8 cellular contexts compared by ENCODE assay signal in genomic region chr6:41846666-41847237, GRCh38. TPM values are rescaled to one million over a fixed set of nuclear protein-coding genes. Genes with fewer than 3 reads are reported as not detected.
DNase-seq lines count a peak whose midpoint lies in the region; ATAC-seq and TF ChIP-seq lines count a peak whose summit lies in the region.

No MANE protein-coding gene starts in this region.

- H3K27me3 ChIP-seq in OCI-LY3 (ENCODE audit: low read depth, low read length) (no peaks in the 10 kb centered on the region), thoracic aorta (replicated peaks; ENCODE audit: insufficient read depth) (no peaks in the 10 kb centered on the region)

- H3K9me3 Mint-ChIP-seq in natural killer cell: no peaks in the 10 kb centered on the region

- peak; percentile 96 for DNase-seq in EL
- DNase-seq in HT-29 (ENCODE audit: low spot score): peak; percentile 95
- DNase-seq in activated CD8-positive, alpha-beta memory T cell treated with anti-CD3 and anti-CD28 coated beads, Interleukin-2, amount 50 U/mL, for 24 hours (ENCODE audit: extremely low read depth): peak; percentile 13
- peak; percentile 83 to 88 for DNase-seq in erythroblast (lab: John Stamatoyannopoulos, UW)
- DNase-seq in natural killer cell: peak; percentile 27
- DNase-seq in thoracic aorta (ENCODE audit: low spot score): peak; percentile 12

- no peaks in the 10 kb centered on the region for H3K27me3 Mint-ChIP-seq in natural killer cell (ENCODE audit: low read depth in 2 of 2)

- H3K4me2 ChIP-seq in OCI-LY3 (ENCODE audit: low read length): no peak overlapping the region

- H3K27ac ChIP-seq in OCI-LY3 (ENCODE audit: low read length) (no peak overlapping the region), thoracic aorta (no peak overlapping the region)

- ATAC-seq in natural killer cell (peak; percentile 63 to 84 (median 74)), thoracic aorta (ENCODE audit: insufficient number of reproducible peaks, low FRiP score, low read depth) (peak; percentile 73), HG02973 (IDR thresholded peaks at IDR 0.05; ENCODE audit: unreplicated experiment) (no peak)

- no peaks in the 10 kb centered on the region for H3K9me3 ChIP-seq in OCI-LY3 (ENCODE audit: insufficient read depth, low read length)
- no peaks in the 10 kb centered on the region for H3K9me3 ChIP-seq in thoracic aorta

- H3K27ac Mint-ChIP-seq in natural killer cell: no peak overlapping the region

- no peak overlapping the region for H3K4me3 ChIP-seq in OCI-LY3 (ENCODE audit: low read length)
- H3K4me3 ChIP-seq in thoracic aorta: no peak overlapping the region

- intact Hi-C loops in natural killer cell (cut with micrococcal nuclease): loop anchor here (1.0 kb wide), 3 partner anchors 90 to 320 kb away; no protein-coding TSS in a partner anchor

- H3K36me3 ChIP-seq in OCI-LY3 (replicated peaks; ENCODE audit: low read depth, low read length) (no peaks in the 10 kb centered on the region), thoracic aorta (no peaks in the 10 kb centered on the region)

- H3K4me1 ChIP-seq in OCI-LY3 (ENCODE audit: low read length): no peaks in the 10 kb centered on the region
- H3K4me1 ChIP-seq in thoracic aorta (ENCODE audit: control insufficient read depth in 1 of 2, low read depth in 2 of 2): peaks cover 0 to 8% of the 10 kb centered on the region in 2 donors

- H3K4me3 Mint-ChIP-seq in natural killer cell: no peak overlapping the region

- TF ChIP-seq POLR2A in erythroblast (IDR thresholded peaks at IDR 0.05; ENCODE audit: low read length): peak; percentile 40

- TF ChIP-seq CTCF in OCI-LY3 (IDR thresholded peaks at IDR 0.05; ENCODE audit: low read depth, low read length): peak; percentile 92
- TF ChIP-seq CTCF in natural killer cell (IDR thresholded peaks at IDR 0.05): peak; percentile 71
- peak; percentile 61 for TF ChIP-seq CTCF in thoracic aorta (IDR thresholded peaks at IDR 0.05)

- H3K79me2 ChIP-seq in OCI-LY3 (ENCODE audit: low read length): no peaks in the 10 kb centered on the region

- no peaks in the 10 kb centered on the region for H4K20me1 ChIP-seq in OCI-LY3 (ENCODE audit: insufficient read depth, low read length)

- no peak overlapping the region for H2AFZ ChIP-seq in OCI-LY3 (ENCODE audit: low read depth, low read length)

- H3K4me1 Mint-ChIP-seq in natural killer cell: peaks cover 6 to 12% of the 10 kb centered on the region in 2 donors

- H3K36me3 Mint-ChIP-seq in natural killer cell: no peaks in the 10 kb centered on the region

- no peak overlapping the region for H3K9ac ChIP-seq in OCI-LY3 (ENCODE audit: low read length)

RNA-seq across cellular contexts. Expression of gene USP49, which starts 48.4 kb away (rescaled TPM):
- 2.0 and 2.9 TPM in 2 replicates for total RNA-seq in HT-29 (2014; rRNA removed; shearing (Covaris generic))
- total RNA-seq in natural killer cell: 10 to 100 TPM in 2 of 3 donors, 1 to 10 TPM in 1; 6.4 to 15.1 (median 11.5) TPM
- 1 to 10 TPM; 3.3 to 3.8 TPM for total RNA-seq in thoracic aorta

RNA-seq across cellular contexts. Expression of gene TOMM6, which starts 59.3 kb away (rescaled TPM):
- 83.4 and 86.2 TPM in 2 replicates for total RNA-seq in HT-29 (2014; rRNA removed; shearing (Covaris generic))
- total RNA-seq in natural killer cell (100 to 1,000 TPM in 1 of 3 donors, 10 to 100 TPM in 2; 95.0 to 109 (median 96.6) TPM), thoracic aorta (10 to 100 TPM; 62.7 to 63.1 TPM)

Comparison
In these comparisons a context has a peak if more than half of its experiments do, and no peak if none do; other contexts are left out.
1. DNase-seq: peak in every context shown above with its lines; median percentile 96 in EL; 95 in HT-29; 86 in erythroblast; 27 in natural killer cell; 13 in activated CD8-positive, alpha-beta memory T cell treated with anti-CD3 and anti-CD28 coated beads, Interleukin-2, amount 50 U/mL, for 24 hours; 12 in thoracic aorta.